Comparison of ENCODE assay signal across 22 cellular contexts in genomic region chr16:2286550-2286949, GRCh38. TPM values are rescaled to one million over a fixed set of nuclear protein-coding genes. Genes with fewer than 3 reads are reported as not detected.
A peak's percentile ranks its signal among the peaks of the same experiment; 100 is the strongest.
DNase-seq lines count a peak whose midpoint lies in the region; ATAC-seq, FAIRE-seq and TF ChIP-seq lines count a peak whose summit lies in the region.
"Had no signal": no experiment of that assay in that cellular context is flagged by ENCODE, and none has a peak within 500 bp of the region (broad histone marks: within the 10 kb centered on the region; RNA-seq: fewer than 3 reads in every experiment).

No MANE protein-coding gene starts in this region.

- DNase-seq in right cardiac atrium = peak in 2 of 3 donors; percentile 33 to 48
- DNase-seq in Right ventricle myocardium superior = no peak
- peak; percentile 75 for DNase-seq in kidney
- DNase-seq in sciatic nerve (ENCODE audit: low spot score) = no peak
- no peak for DNase-seq in SJCRH30
- no peak for DNase-seq in NCI-H2227 (lab: John Stamatoyannopoulos, UW; ENCODE audit: unreplicated experiment)
- DNase-seq: AML-193; Caco-2; Calu3; CD4-positive, alpha-beta T cell; CD8-positive, alpha-beta T cell; DMS79 treated with DMSO at 0.1 percent for 48 hours; GF-D8 had no signal

- intact Hi-C loops in right cardiac atrium (cut with DNase I) (no loop called here), Right ventricle myocardium superior (cut with DNase I) (no loop called here), kidney (cut with DNase I) (no loop called here), sciatic nerve (cut with DNase I) (no loop called here)

- no peaks in the 10 kb centered on the region for H3K27me3 ChIP-seq in right cardiac atrium (ENCODE audit: control insufficient read depth, insufficient read depth)
- peaks cover 7% of the 10 kb centered on the region for H3K27me3 ChIP-seq in SJCRH30
- H3K27me3 ChIP-seq: BLaER1 treated with 17β-estradiol and CSF1 and Interleukin-3, amounts not matched to agents 10 nM and 100 nM had no signal

- H3K36me3 ChIP-seq in kidney (ENCODE audit: control insufficient read depth in 1 of 2, insufficient read depth in 2 of 2, low read length in 2 of 2) (no peaks in the 10 kb centered on the region), SJCRH30 (no peaks in the 10 kb centered on the region)

- no peak for FAIRE-seq in kidney (lab: Jason Lieb, UNC)
- FAIRE-seq: A549, D721Med, G401.6, GM12891, GM19239 had no signal

- H3K9ac ChIP-seq in kidney (ENCODE audit: low read length in 2 of 2) = no peak overlapping the region
- H3K9ac ChIP-seq: BLaER1 treated with 17β-estradiol and CSF1 and Interleukin-3, amounts not matched to agents 10 nM and 100 nM had no signal

- 89% methylated on average over 17 of the region's 17 CpGs for WGBS in right cardiac atrium

- H3K9me3 ChIP-seq in right cardiac atrium (ENCODE audit: control insufficient read depth, low read length) (no peaks in the 10 kb centered on the region), kidney (ENCODE audit: control insufficient read depth in 1 of 2, low read length in 2 of 2) (no peaks in the 10 kb centered on the region), SJCRH30 (replicated peaks) (no peaks in the 10 kb centered on the region)
- H3K9me3 ChIP-seq: A549; BLaER1 treated with 17β-estradiol and CSF1 and Interleukin-3, amounts not matched to agents 10 nM and 100 nM; Caco-2 had no signal

- H3K27ac ChIP-seq in right cardiac atrium (ENCODE audit: low read length) = no peak overlapping the region
- no peak overlapping the region for H3K27ac ChIP-seq in kidney (ENCODE audit: low read depth in 2 of 2, low read length in 2 of 2)
- no peak overlapping the region for H3K27ac ChIP-seq in SJCRH30
- H3K27ac ChIP-seq: 22Rv1; A549; BLaER1 treated with 17β-estradiol and CSF1 and Interleukin-3, amounts not matched to agents 10 nM and 100 nM; C4-2B had no signal

- H3K4me1 ChIP-seq in right cardiac atrium (ENCODE audit: control insufficient read depth, insufficient read depth, low read length) (no peaks in the 10 kb centered on the region), kidney (ENCODE audit: control insufficient read depth in 1 of 2, insufficient read depth in 1 of 2, low read depth in 1 of 2, low read length in 2 of 2) (no peaks in the 10 kb centered on the region), SJCRH30 (no peaks in the 10 kb centered on the region)
- H3K4me1 ChIP-seq: A549, Caco-2 had no signal

- H3K4me3 ChIP-seq in right cardiac atrium (ENCODE audit: low read length) (no peak overlapping the region), kidney (ENCODE audit: low read length in 2 of 2) (no peak overlapping the region), SJCRH30 (no peak overlapping the region)
- H3K4me3 ChIP-seq: A549; BLaER1 treated with 17β-estradiol and CSF1 and Interleukin-3, amounts not matched to agents 10 nM and 100 nM had no signal

- ATAC-seq in right cardiac atrium = no peak
- no peak for ATAC-seq in Right ventricle myocardium superior (ENCODE audit: poor library complexity)
- peak; percentile 8 for ATAC-seq in sciatic nerve
- no peak for ATAC-seq in GM21723 (IDR thresholded peaks at IDR 0.05; ENCODE audit: unreplicated experiment)
- ATAC-seq: A549; CD8-positive, alpha-beta T cell had no signal

- TF ChIP-seq CTCF in kidney (IDR thresholded peaks at IDR 0.05; ENCODE audit: borderline replicate concordance, extremely low read depth, insufficient read depth) = no peak

RNA-seq across cellular contexts. Expression of gene RNPS1, which starts 18.6 kb away (rescaled TPM):
- total RNA-seq in right cardiac atrium = 100 to 1,000 TPM; 103 to 114 (median 110) TPM
- 105 TPM for polyA plus RNA-seq in right cardiac atrium
- 109 TPM for total RNA-seq in Right ventricle myocardium superior
- 134 TPM for total RNA-seq in kidney
- polyA plus RNA-seq in kidney (ENCODE audit: insufficient read depth, low read depth, low replicate concordance) = 102 TPM
- total RNA-seq in sciatic nerve = 103 TPM
- total RNA-seq in SJCRH30 (2014; rRNA removed; shearing (Covaris generic)) = 308 and 310 TPM in 2 replicates

RNA-seq across cellular contexts. Expression of gene ECI1, which starts 35.2 kb away (rescaled TPM):
- total RNA-seq in right cardiac atrium = 100 to 1,000 TPM; 110 to 145 (median 121) TPM
- 166 TPM for polyA plus RNA-seq in right cardiac atrium
- 215 TPM for total RNA-seq in Right ventricle myocardium superior
- total RNA-seq in kidney = 98.1 TPM
- polyA plus RNA-seq in kidney (ENCODE audit: insufficient read depth, low read depth, low replicate concordance) = 233 TPM
- 37.6 TPM for total RNA-seq in sciatic nerve
- total RNA-seq in SJCRH30 (2014; rRNA removed; shearing (Covaris generic)) = 25.0 and 27.0 TPM in 2 replicates

RNA-seq across cellular contexts. Expression of gene DNASE1L2, which starts 50.3 kb away (rescaled TPM):
- total RNA-seq in right cardiac atrium (under 1 TPM; 0.17 to 0.43 (median 0.33) TPM), Right ventricle myocardium superior (0.35 TPM), kidney (0.88 TPM), sciatic nerve (1.6 TPM)
- polyA plus RNA-seq in right cardiac atrium (0.48 TPM), kidney (ENCODE audit: insufficient read depth, low read depth, low replicate concordance) (0.88 TPM)
- 0.96 and 1.7 TPM in 2 replicates for total RNA-seq in SJCRH30 (2014; rRNA removed; shearing (Covaris generic))

RNA-seq across cellular contexts. Expression of gene ABCA3, which starts 54.0 kb away (rescaled TPM):
- total RNA-seq in right cardiac atrium (10 to 100 TPM in 1 of 4 donors, 1 to 10 TPM in 3; 7.7 to 11.3 (median 8.5) TPM), Right ventricle myocardium superior (6.0 TPM), kidney (35.5 TPM), sciatic nerve (39.0 TPM)
- polyA plus RNA-seq in right cardiac atrium (6.9 TPM), kidney (ENCODE audit: insufficient read depth, low read depth, low replicate concordance) (5.5 TPM)
- 0.10 TPM in 2 replicates for total RNA-seq in SJCRH30 (2014; rRNA removed; shearing (Covaris generic))

Comparison
In these comparisons a context has a peak if more than half of its experiments do, and no peak if none do; other contexts are left out.
1. DNase-seq: peak in right cardiac atrium (2 of 3) and kidney (single experiment); none in Right ventricle myocardium superior (single experiment), sciatic nerve (single experiment), SJCRH30 (0 of 2) and NCI-H2227 (single experiment).